Comparison of ENCODE assay signal across 10 cellular contexts in genomic region chr2:24454258-24454657, GRCh38. TPM values are rescaled to one million over a fixed set of nuclear protein-coding genes. Genes with fewer than 3 reads are reported as not detected.
A peak's percentile ranks its signal among the peaks of the same experiment; 100 is the strongest.
DNase-seq lines count a peak whose midpoint lies in the region; ATAC-seq and TF ChIP-seq lines count a peak whose summit lies in the region.
"Had no signal": no experiment of that assay in that cellular context is flagged by ENCODE, and none has a peak within 500 bp of the region (broad histone marks: within the 10 kb centered on the region; RNA-seq: fewer than 3 reads in every experiment).

No MANE protein-coding gene starts in this region.

- intact Hi-C loops in right cardiac atrium (cut with DNase I), result no loop called here
- intact Hi-C loops in gastrocnemius medialis (cut with DNase I; ENCODE audit: low total_unique reads), result no loop called here

- WGBS in right cardiac atrium, result 37% methylated on average over 13 of the region's 13 CpGs

- H3K4me1 ChIP-seq in right cardiac atrium (ENCODE audit: control insufficient read depth, insufficient read depth, low read length) (peaks cover 2% of the 10 kb centered on the region), gastrocnemius medialis (peaks cover 28 to 43% of the 10 kb centered on the region in 2 donors)

- TF ChIP-seq POLR2A in gastrocnemius medialis (IDR thresholded peaks at IDR 0.05), result no peak

- peak; percentile 46 for DNase-seq in EL
- no peak for DNase-seq in right cardiac atrium
- no peak for DNase-seq in gastrocnemius medialis
- no peak for DNase-seq in GDM1 (lab: John Stamatoyannopoulos, UW)
- no peak for DNase-seq in activated CD8-positive, alpha-beta memory T cell treated with anti-CD3 and anti-CD28 coated beads, Interleukin-2, amount 50 U/mL, for 48 hours
- DNase-seq in DMS 273 treated with DMSO at 0.1 percent for 48 hours (lab: John Stamatoyannopoulos, UW), result no peak
- DNase-seq: activated CD4-positive, alpha-beta T cell treated with anti-CD3 and anti-CD28 coated beads, Interleukin-2, amount 50 U/mL, for 1 hour; adrenal gland had no signal

- H3K9me3 ChIP-seq in right cardiac atrium (ENCODE audit: control insufficient read depth, low read length) (no peaks in the 10 kb centered on the region), gastrocnemius medialis (no peaks in the 10 kb centered on the region)
- H3K9me3 ChIP-seq: adrenal gland had no signal

- peak overlapping the region; percentile 77 for H3K27ac ChIP-seq in angular gyrus (ENCODE audit: low read depth, low read length)
- H3K27ac ChIP-seq in right cardiac atrium (ENCODE audit: low read length), result peak overlapping the region; percentile 25
- H3K27ac ChIP-seq in gastrocnemius medialis, result peak overlapping the region; percentile 13 to 88 (median 68)

- ATAC-seq in right cardiac atrium (peak; percentile 25 to 31), gastrocnemius medialis (no peak), HG03139 (IDR thresholded peaks at IDR 0.05; ENCODE audit: unreplicated experiment) (no peak)

- H3K36me3 ChIP-seq in gastrocnemius medialis, result no peaks in the 10 kb centered on the region
- H3K36me3 ChIP-seq: adrenal gland had no signal

- no peaks in the 10 kb centered on the region for H3K27me3 ChIP-seq in right cardiac atrium (ENCODE audit: control insufficient read depth, insufficient read depth)
- H3K27me3 ChIP-seq in gastrocnemius medialis, result no peaks in the 10 kb centered on the region
- H3K27me3 ChIP-seq: adrenal gland had no signal

- H3K4me3 ChIP-seq in right cardiac atrium (ENCODE audit: low read length) (peak overlapping the region; percentile 54), gastrocnemius medialis (peak overlapping the region; percentile 35 to 47 (median 45))

- TF ChIP-seq CTCF in gastrocnemius medialis (IDR thresholded peaks at IDR 0.05 in 4 of 5, conservative IDR thresholded peaks at IDR 0.05 in 1 of 5), result no peak

- in situ Hi-C loops in gastrocnemius medialis (cut with MboI; ENCODE audit: low sequenced_read_pairs in 4 of 4), result no loop called here

RNA-seq across cellular contexts. Expression of gene NCOA1, which starts 36.8 kb away (rescaled TPM):
- 10 to 100 TPM; 31.8 to 37.1 (median 35.2) TPM for total RNA-seq in right cardiac atrium
- 11.8 TPM for polyA plus RNA-seq in right cardiac atrium
- total RNA-seq in gastrocnemius medialis, result 10 to 100 TPM; 33.9 to 91.2 (median 60.1) TPM

Comparison
In these comparisons a context has a peak if more than half of its experiments do, and no peak if none do; other contexts are left out.
1. H3K27ac ChIP-seq: peak in every context shown above with its lines; median percentile 77 in angular gyrus; 68 in gastrocnemius medialis; 25 in right cardiac atrium.
2. ATAC-seq: peak in right cardiac atrium (2 of 2); none in gastrocnemius medialis (0 of 2) and HG03139 (single experiment).